ENCODE assay signal across 14 cellular contexts in genomic region chr17:29005562-29005887, GRCh38. TPM values are rescaled to one million over a fixed set of nuclear protein-coding genes. Genes with fewer than 3 reads are reported as not detected.
DNase-seq lines count a peak whose midpoint lies in the region; ATAC-seq and TF ChIP-seq lines count a peak whose summit lies in the region.
"Had no signal": no experiment of that assay in that cellular context is flagged by ENCODE, and none has a peak within 500 bp of the region (broad histone marks: within the 10 kb centered on the region; RNA-seq: fewer than 3 reads in every experiment).

No MANE protein-coding gene starts in this region.

- TF ChIP-seq CTCF in GM23338 (conservative IDR thresholded peaks at IDR 0.05; ENCODE audit: low read depth in 2 of 2) (no peak), Panc1 (IDR thresholded peaks at IDR 0.05) (no peak), hepatocyte (IDR thresholded peaks at IDR 0.05; ENCODE audit: poor library complexity) (no peak), osteocyte (IDR thresholded peaks at IDR 0.05) (no peak)

- in situ Hi-C loops in Panc1 (cut with HindIII; ENCODE audit: low pct_unique_long_range_greater_than_20kb, low sequenced_read_pairs): no loop called here

- intact Hi-C loops in Panc1 (cut with micrococcal nuclease; ENCODE audit: unreplicated experiment): no loop called here

- POLR2A ChIA-PET in Panc1 (lab: Charles Lee): interaction anchor here (0.6 kb wide), 1 partner anchor 159 kb away, joined by 5 read pairs; no protein-coding TSS in a partner anchor

- H3K27ac ChIP-seq in GM23338 (ENCODE audit: low read depth) (no peak overlapping the region), Panc1 (ENCODE audit: low read length) (no peak overlapping the region), hepatocyte (no peak overlapping the region)
- H3K27ac ChIP-seq: left lung, skin epidermis had no signal

- H3K4me2 ChIP-seq in GM23338 (peak overlapping the region; percentile 91), hepatocyte (peak overlapping the region; percentile 81)

- H3K4me3 Mint-ChIP-seq in GM23338: peak overlapping the region; percentile 73
- H3K4me3 Mint-ChIP-seq in osteocyte (ENCODE audit: unreplicated experiment): peak overlapping the region; percentile 50

- H3K9me2 ChIP-seq in GM23338 (ENCODE audit: insufficient read depth): no peaks in the 10 kb centered on the region
- H3K9me2 ChIP-seq in hepatocyte (replicated peaks; ENCODE audit: insufficient read depth): no peaks in the 10 kb centered on the region

- peaks cover 42% of the 10 kb centered on the region for H3K27me3 Mint-ChIP-seq in GM23338 (ENCODE audit: insufficient read depth, low read depth, poor library complexity)
- H3K27me3 Mint-ChIP-seq in osteocyte (ENCODE audit: unreplicated experiment): peaks cover 56% of the 10 kb centered on the region

- H4K20me1 ChIP-seq in GM23338 (replicated peaks; ENCODE audit: insufficient read depth) (no peaks in the 10 kb centered on the region), hepatocyte (ENCODE audit: insufficient read depth, poor library complexity, severe bottlenecking) (no peaks in the 10 kb centered on the region)

- CTCF ChIA-PET in Panc1 (lab: Charles Lee): no interaction called here

- H2AFZ ChIP-seq in GM23338 (peak overlapping the region; percentile 88), hepatocyte (no peak overlapping the region)

- no peaks in the 10 kb centered on the region for H3K36me3 ChIP-seq in GM23338 (ENCODE audit: insufficient read depth)
- H3K36me3 ChIP-seq in Panc1 (ENCODE audit: control insufficient read depth, insufficient read depth, low read length): no peaks in the 10 kb centered on the region
- H3K36me3 ChIP-seq in hepatocyte (replicated peaks; ENCODE audit: insufficient read depth, low read depth): no peaks in the 10 kb centered on the region
- H3K36me3 ChIP-seq: left lung had no signal

- H3K4me1 Mint-ChIP-seq in GM23338: peaks cover 67% of the 10 kb centered on the region
- H3K4me1 Mint-ChIP-seq in osteocyte (ENCODE audit: unreplicated experiment): peaks cover 4% of the 10 kb centered on the region

- H3K9me3 Mint-ChIP-seq in GM23338 (no peaks in the 10 kb centered on the region; the same call in 2 of the 3 replicates), osteocyte (ENCODE audit: unreplicated experiment) (no peaks in the 10 kb centered on the region)

- no peaks in the 10 kb centered on the region for H3K79me2 ChIP-seq in GM23338 (replicated peaks; ENCODE audit: insufficient read depth)
- no peaks in the 10 kb centered on the region for H3K79me2 ChIP-seq in hepatocyte

- ATAC-seq in GM23338 (no peak; the same call in 2 of the 3 replicates), Panc1 (peak; percentile 19), HG02840 (IDR thresholded peaks at IDR 0.05; ENCODE audit: low FRiP score, unreplicated experiment) (no peak)

- no TSS peak for BruUV-seq in Panc1 (replicated peaks; lab: Mats Ljungman, UMichigan)

- H3K36me3 Mint-ChIP-seq in GM23338 (ENCODE audit: low read depth) (no peaks in the 10 kb centered on the region), osteocyte (ENCODE audit: unreplicated experiment) (no peaks in the 10 kb centered on the region)

- H3K27me3 ChIP-seq in GM23338 (ENCODE audit: insufficient read depth): peaks cover 49% of the 10 kb centered on the region
- H3K27me3 ChIP-seq in Panc1 (ENCODE audit: control insufficient read depth, insufficient read depth, low read length): peaks cover 26% of the 10 kb centered on the region; the same call in 1 of the 2 replicates
- H3K27me3 ChIP-seq in hepatocyte: peaks cover 76% of the 10 kb centered on the region

- H3F3A ChIP-seq in GM23338 (replicated peaks; ENCODE audit: low read depth): no peaks in the 10 kb centered on the region; the same call in 1 of the 2 replicates

- H3K4me1 ChIP-seq in GM23338 (ENCODE audit: insufficient read depth) (peaks cover 80% of the 10 kb centered on the region), Panc1 (ENCODE audit: control insufficient read depth, insufficient read depth, low read length) (no peaks in the 10 kb centered on the region; the same call in 1 of the 2 replicates), hepatocyte (ENCODE audit: insufficient read depth) (no peaks in the 10 kb centered on the region)

- 3% methylated on average over 25 of the region's 38 CpGs for WGBS in hepatocyte (ENCODE audit: low lambda C conversion rate, missing lambda C conversion rate)

- H3K4me3 ChIP-seq in GM23338: peak overlapping the region; percentile 57
- H3K4me3 ChIP-seq in Panc1 (ENCODE audit: low read depth in 2 of 2, low read length in 2 of 2): no peak overlapping the region; a peak in 1 of 4 replicates
- H3K4me3 ChIP-seq in hepatocyte: no peak overlapping the region
- H3K4me3 ChIP-seq: left lung, skin epidermis had no signal

- H3K27ac Mint-ChIP-seq in GM23338 (no peak overlapping the region), osteocyte (ENCODE audit: unreplicated experiment) (no peak overlapping the region)

- no peaks in the 10 kb centered on the region for H3K9me3 ChIP-seq in Panc1 (ENCODE audit: control insufficient read depth, insufficient read depth, low read depth, low read length)
- no peaks in the 10 kb centered on the region for H3K9me3 ChIP-seq in hepatocyte (ENCODE audit: low read depth)
- H3K9me3 ChIP-seq: left lung had no signal

- DNase-seq in GM23338 (ENCODE audit: low spot score) (no peak), Panc1 (ENCODE audit: low read depth, low spot score) (no peak), hepatocyte (ENCODE audit: low spot score) (no peak), osteocyte (ENCODE audit: extremely low spot score, unreplicated experiment) (no peak), DMS153 (lab: John Stamatoyannopoulos, UW) (no peak)
- DNase-seq in activated effector memory CD4-positive, alpha-beta T cell treated with anti-CD3 and anti-CD28 coated beads, Interleukin-2, amount 50 U/mL, for 16 hours: no peak
- DNase-seq: NCI-H187 treated with DMSO at 0.1 percent for 48 hours had no signal

TF ChIP-seq in GM23338, 12 proteins besides CTCF, POLR2A, EP300 and RAD21 (continues in another document):
- no peak for TF ChIP-seq CREB1 (CRISPR knock-in tag; IDR thresholded peaks at IDR 0.05; ENCODE audit: low read depth)

RNA-seq across cellular contexts. Expression of gene SEZ6, which starts 0.3 kb away (rescaled TPM):
- 3.1 and 6.5 TPM in 2 replicates for total RNA-seq in GM23338 (2014; rRNA removed; shearing (Covaris generic))
- polyA plus RNA-seq in GM23338 (2016; fragmentation: Nextera tagmentation; extraction: Ambion mirVana) (1.0 TPM in 2 replicates), hepatocyte (0.58 and 0.81 TPM in 2 replicates)
- total RNA-seq in Panc1 (2021; ENCODE audit: unreplicated experiment) (not detected), hepatocyte (1.2 TPM in 1 of 2 replicates, not detected in the other), osteocyte (not detected in 2 replicates)
- polyA plus RNA-seq in Panc1 (2012; ENCODE audit: insufficient read length): 0.38 TPM
- total RNA-seq: IMR-90, MCF 10A, subcutaneous adipose tissue had no signal
- polyA plus RNA-seq: BJ, IMR-90 had no signal

RNA-seq across cellular contexts. Expression of gene PIPOX, which starts 37.4 kb away (rescaled TPM):
- total RNA-seq in GM23338 (2014; rRNA removed; shearing (Covaris generic)): 34.6 and 42.8 TPM in 2 replicates
- polyA plus RNA-seq in GM23338 (2016; fragmentation: Nextera tagmentation; extraction: Ambion mirVana): 22.2 and 22.6 TPM in 2 replicates
- 2.4 TPM for total RNA-seq in Panc1 (2021; ENCODE audit: unreplicated experiment)
- polyA plus RNA-seq in Panc1 (2012; ENCODE audit: insufficient read length): 0.34 TPM
- 15.8 TPM in 2 replicates for total RNA-seq in hepatocyte
- polyA plus RNA-seq in hepatocyte: 8.0 and 10.2 TPM in 2 replicates
- 1.1 and 1.6 TPM in 2 replicates for total RNA-seq in osteocyte
- total RNA-seq: MCF 10A had no signal

RNA-seq across cellular contexts. Expression of gene PHF12, which starts 54.2 kb away (rescaled TPM):
- total RNA-seq in GM23338 (2014; rRNA removed; shearing (Covaris generic)): 41.0 and 45.4 TPM in 2 replicates
- polyA plus RNA-seq in GM23338 (2016; fragmentation: Nextera tagmentation; extraction: Ambion mirVana) (19.7 and 20.8 TPM in 2 replicates), hepatocyte (10.0 and 12.1 TPM in 2 replicates)
- total RNA-seq in Panc1 (2021; ENCODE audit: unreplicated experiment) (79.1 TPM), hepatocyte (18.2 and 19.0 TPM in 2 replicates), osteocyte (50.3 and 52.8 TPM in 2 replicates)
- polyA plus RNA-seq in Panc1 (2012; ENCODE audit: insufficient read length): 104 TPM
